Comparison of ENCODE assay signal across 6 cellular contexts in the genomic region with DNA sequence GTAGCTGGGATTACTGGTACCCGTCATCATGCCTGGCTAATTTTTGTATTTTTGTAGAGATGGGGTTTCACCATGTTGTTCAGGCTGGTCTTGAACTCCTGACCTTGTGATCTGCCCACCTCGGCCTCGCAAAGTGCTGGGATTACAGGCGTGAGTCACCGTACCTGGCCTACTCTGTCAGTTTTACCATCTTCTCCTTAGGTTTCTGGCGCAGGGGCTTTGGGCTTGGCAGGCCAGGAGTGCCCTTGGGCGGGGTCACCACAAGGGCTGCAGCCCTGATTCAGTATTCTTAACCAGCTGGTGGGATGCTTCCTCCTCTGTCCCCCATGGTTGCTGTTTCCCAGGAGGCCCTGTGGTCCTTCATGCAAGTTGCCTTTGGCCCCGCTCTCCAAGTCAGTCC. TPM values are rescaled to one million over a fixed set of nuclear protein-coding genes. Genes with fewer than 3 reads are reported as not detected.
DNase-seq lines count a peak whose midpoint lies in the region; ATAC-seq and TF ChIP-seq lines count a peak whose summit lies in the region.
"Not testable (repeated sequence)": the region's sequence is repeated elsewhere in the genome, so short reads cannot be mapped to it uniquely, and the experiment has no call there.

No MANE protein-coding gene starts in this region.

- H3K36me3 ChIP-seq in Caco-2 (ENCODE audit: control insufficient read depth, insufficient read depth, low read length) = not testable (repeated sequence)

- intact Hi-C loops in CD14-positive monocyte (cut with micrococcal nuclease) = loop anchor here in 1 of 2 donors (5.0 kb wide), 2 partner anchors 96 to 271 kb away; no protein-coding TSS in a partner anchor
- intact Hi-C loops in Caco-2 (cut with micrococcal nuclease; ENCODE audit: unreplicated experiment) = loop anchor here (5.0 kb wide), 1 partner anchor 276 kb away; no protein-coding TSS in a partner anchor
- intact Hi-C loops in dendritic cell treated with granulocyte-macrophage colony-stimulating factor and Interleukin-4, amounts not matched to agents 40 ng/mL and 50 ng/mL, for 4 days (cut with micrococcal nuclease) = loop anchor here (5.0 kb wide), 1 partner anchor 91 kb away; no protein-coding TSS in a partner anchor

- H3K27me3 Mint-ChIP-seq in CD14-positive monocyte (ENCODE audit: low read depth in 3 of 3); Caco-2 (ENCODE audit: insufficient read depth, unreplicated experiment); activated T-cell treated with anti-CD3 and anti-CD28 coated beads, Interleukin-2, amount 50 U/mL, for 72 hours (ENCODE audit: low read depth); dendritic cell treated with granulocyte-macrophage colony-stimulating factor and Interleukin-4, amounts not matched to agents 40 ng/mL and 50 ng/mL, for 4 days; naive B cell; stimulated activated memory B cell treated with anti-CD40 and anti-IgM and Interleukin-4, amounts not matched to agents 10 μg/mL and 1 μg/mL and 100 μg/mL, for 72 hours: not testable (repeated sequence)

- not testable (repeated sequence) for H3K27me3 ChIP-seq in Caco-2 (replicated peaks; ENCODE audit: control insufficient read depth, insufficient read depth, low read length)

- H3K36me3 Mint-ChIP-seq in CD14-positive monocyte (peaks cover 40 to 59% of the 10 kb centered on the region in 2 donors), Caco-2 (ENCODE audit: insufficient read depth, unreplicated experiment) (peaks cover 64% of the 10 kb centered on the region), naive B cell (peaks cover 9 to 15% of the 10 kb centered on the region in 2 donors)
- H3K36me3 Mint-ChIP-seq in activated T-cell treated with anti-CD3 and anti-CD28 coated beads, Interleukin-2, amount 50 U/mL, for 72 hours (ENCODE audit: insufficient read depth in 2 of 2) = peaks cover 6 to 23% of the 10 kb centered on the region in 2 donors
- peaks cover 75% of the 10 kb centered on the region for H3K36me3 Mint-ChIP-seq in dendritic cell treated with granulocyte-macrophage colony-stimulating factor and Interleukin-4, amounts not matched to agents 40 ng/mL and 50 ng/mL, for 4 days (ENCODE audit: low read depth)
- peaks cover 54% of the 10 kb centered on the region for H3K36me3 Mint-ChIP-seq in stimulated activated memory B cell treated with anti-CD40 and anti-IgM and Interleukin-4, amounts not matched to agents 10 μg/mL and 1 μg/mL and 100 μg/mL, for 72 hours

- not testable (repeated sequence) for BruUV-seq in Caco-2 (replicated peaks; lab: Mats Ljungman, UMichigan)

- not testable (repeated sequence) for H3K4me3 ChIP-seq in Caco-2 (ENCODE audit: low read depth, low read length)

- H3K4me3 Mint-ChIP-seq in CD14-positive monocyte; Caco-2 (ENCODE audit: unreplicated experiment); activated T-cell treated with anti-CD3 and anti-CD28 coated beads, Interleukin-2, amount 50 U/mL, for 72 hours; dendritic cell treated with granulocyte-macrophage colony-stimulating factor and Interleukin-4, amounts not matched to agents 40 ng/mL and 50 ng/mL, for 4 days; naive B cell; stimulated activated memory B cell treated with anti-CD40 and anti-IgM and Interleukin-4, amounts not matched to agents 10 μg/mL and 1 μg/mL and 100 μg/mL, for 72 hours: not testable (repeated sequence)

- not testable (repeated sequence) for H3K9me3 Mint-ChIP-seq in CD14-positive monocyte; Caco-2 (ENCODE audit: unreplicated experiment); activated T-cell treated with anti-CD3 and anti-CD28 coated beads, Interleukin-2, amount 50 U/mL, for 72 hours; dendritic cell treated with granulocyte-macrophage colony-stimulating factor and Interleukin-4, amounts not matched to agents 40 ng/mL and 50 ng/mL, for 4 days; naive B cell; stimulated activated memory B cell treated with anti-CD40 and anti-IgM and Interleukin-4, amounts not matched to agents 10 μg/mL and 1 μg/mL and 100 μg/mL, for 72 hours

- POLR2A ChIA-PET in Caco-2 (lab: Charles Lee) = not testable (repeated sequence)

- H3K27ac Mint-ChIP-seq in CD14-positive monocyte (peak overlapping the region; percentile 77 to 90 (median 82)), Caco-2 (ENCODE audit: unreplicated experiment) (peak overlapping the region; percentile 3), naive B cell (peak overlapping the region in 4 of 6 donors; percentile 33 to 77 (median 59))
- H3K27ac Mint-ChIP-seq in activated T-cell treated with anti-CD3 and anti-CD28 coated beads, Interleukin-2, amount 50 U/mL, for 72 hours = peak overlapping the region; percentile 47
- H3K27ac Mint-ChIP-seq in dendritic cell treated with granulocyte-macrophage colony-stimulating factor and Interleukin-4, amounts not matched to agents 40 ng/mL and 50 ng/mL, for 4 days = peak overlapping the region; percentile 26
- peak overlapping the region; percentile 25 for H3K27ac Mint-ChIP-seq in stimulated activated memory B cell treated with anti-CD40 and anti-IgM and Interleukin-4, amounts not matched to agents 10 μg/mL and 1 μg/mL and 100 μg/mL, for 72 hours

- ATAC-seq in activated T-cell treated with anti-CD3 and anti-CD28 coated beads, Interleukin-2, amount 50 U/mL, for 72 hours (replicated peaks in 1 of 2); naive B cell (ENCODE audit: low read depth in 2 of 2); stimulated activated memory B cell treated with anti-CD40 and anti-IgM and Interleukin-4, amounts not matched to agents 10 μg/mL and 1 μg/mL and 100 μg/mL, for 72 hours: not testable (repeated sequence)

- CTCF ChIA-PET in Caco-2 (lab: Charles Lee) = interaction anchor here (4.6 kb wide), 1 partner anchor 68 kb away, joined by 34 read pairs; no protein-coding TSS in a partner anchor

- H3K4me1 ChIP-seq in Caco-2 = not testable (repeated sequence)

- DNase-seq in CD14-positive monocyte (ENCODE audit: low spot score); Caco-2; activated T-cell treated with anti-CD3 and anti-CD28 coated beads, Interleukin-2, amount 50 U/mL, for 72 hours; naive B cell: not testable (repeated sequence)

- not testable (repeated sequence) for H3K9me3 ChIP-seq in Caco-2

- H3K4me1 Mint-ChIP-seq in CD14-positive monocyte (peaks cover 78% of the 10 kb centered on the region), naive B cell (peaks cover 23 to 56% (median 33%) of the 10 kb centered on the region in 3 donors)
- H3K4me1 Mint-ChIP-seq in Caco-2 (ENCODE audit: low read depth, unreplicated experiment) = not testable (repeated sequence)
- H3K4me1 Mint-ChIP-seq in activated T-cell treated with anti-CD3 and anti-CD28 coated beads, Interleukin-2, amount 50 U/mL, for 72 hours (ENCODE audit: low read depth) = peaks cover 22% of the 10 kb centered on the region
- peaks cover 86% of the 10 kb centered on the region for H3K4me1 Mint-ChIP-seq in dendritic cell treated with granulocyte-macrophage colony-stimulating factor and Interleukin-4, amounts not matched to agents 40 ng/mL and 50 ng/mL, for 4 days (ENCODE audit: low read depth)
- H3K4me1 Mint-ChIP-seq in stimulated activated memory B cell treated with anti-CD40 and anti-IgM and Interleukin-4, amounts not matched to agents 10 μg/mL and 1 μg/mL and 100 μg/mL, for 72 hours = peaks cover 59% of the 10 kb centered on the region

- not testable (repeated sequence) for TF ChIP-seq CTCF in CD14-positive monocyte (IDR thresholded peaks at IDR 0.05); Caco-2 (IDR thresholded peaks at IDR 0.05; ENCODE audit: insufficient read depth in 1 of 2, low read depth in 1 of 2, low read length in 1 of 2, severe bottlenecking in 1 of 2, unreplicated experiment in 1 of 2)

RNA-seq across cellular contexts. Expression of gene CTSH, which starts 33.4 kb away (rescaled TPM):
- polyA plus RNA-seq in CD14-positive monocyte = 100 to 1,000 TPM; 756 to 884 TPM
- 171 and 183 TPM in 2 replicates for total RNA-seq in Caco-2 (2022)
- total RNA-seq in activated T-cell treated with anti-CD3 and anti-CD28 coated beads, Interleukin-2, amount 50 U/mL, for 72 hours = 10 to 100 TPM in 1 of 2 donors, 1 to 10 TPM in 1; 7.1 to 33.1 TPM
- polyA plus RNA-seq in naive B cell (ENCODE audit: low read depth in 6 of 6) = 100 to 1,000 TPM; 260 to 480 (median 378) TPM

RNA-seq across cellular contexts. Expression of gene MORF4L1, which starts 38.7 kb away (rescaled TPM):
- polyA plus RNA-seq in CD14-positive monocyte (100 to 1,000 TPM; 224 to 242 TPM), naive B cell (ENCODE audit: low read depth in 6 of 6) (100 to 1,000 TPM; 213 to 250 (median 243) TPM)
- total RNA-seq in Caco-2 (2022) = 424 and 426 TPM in 2 replicates
- total RNA-seq in activated T-cell treated with anti-CD3 and anti-CD28 coated beads, Interleukin-2, amount 50 U/mL, for 72 hours = 100 to 1,000 TPM; 170 TPM

Comparison
In these comparisons a context has a peak if more than half of its experiments do, and no peak if none do; other contexts are left out.
1. H3K27ac Mint-ChIP-seq: peak in every context shown above with its lines; median percentile 82 in CD14-positive monocyte; 59 in naive B cell; 47 in activated T-cell treated with anti-CD3 and anti-CD28 coated beads, Interleukin-2, amount 50 U/mL, for 72 hours; 26 in dendritic cell treated with granulocyte-macrophage colony-stimulating factor and Interleukin-4, amounts not matched to agents 40 ng/mL and 50 ng/mL, for 4 days; 25 in stimulated activated memory B cell treated with anti-CD40 and anti-IgM and Interleukin-4, amounts not matched to agents 10 μg/mL and 1 μg/mL and 100 μg/mL, for 72 hours; 3 in Caco-2.